Comparison of ENCODE assay signal across 10 cellular contexts in the genomic region with DNA sequence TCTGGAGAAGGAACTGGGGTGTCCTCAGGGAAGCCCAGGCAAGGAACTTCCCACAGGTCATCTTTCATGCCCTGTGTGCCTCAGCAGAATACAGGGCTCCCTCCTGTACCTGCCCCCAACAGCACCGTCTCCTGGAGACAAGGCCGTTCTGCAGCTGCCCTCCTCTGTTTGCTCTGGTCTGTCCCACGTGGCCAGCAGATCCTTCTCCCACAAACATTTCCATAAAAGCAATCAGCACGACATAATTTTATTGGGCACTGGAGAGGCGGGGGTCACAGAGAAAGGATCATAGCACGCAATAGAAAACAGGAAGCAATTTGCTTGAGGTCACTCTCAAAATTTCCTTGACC. TPM values are rescaled to one million over a fixed set of nuclear protein-coding genes. Genes with fewer than 3 reads are reported as not detected.
A peak's percentile ranks its signal among the peaks of the same experiment; 100 is the strongest.
DNase-seq lines count a peak whose midpoint lies in the region; ATAC-seq and TF ChIP-seq lines count a peak whose summit lies in the region.
"Had no signal": no experiment of that assay in that cellular context is flagged by ENCODE, and none has a peak within 500 bp of the region (broad histone marks: within the 10 kb centered on the region; RNA-seq: fewer than 3 reads in every experiment).

No MANE protein-coding gene starts in this region.

- ATAC-seq in left ventricle myocardium superior (no peak), aorta (ENCODE audit: low FRiP score) (peak; percentile 13), GM21367 (IDR thresholded peaks at IDR 0.05; ENCODE audit: unreplicated experiment) (no peak), GM19467 (IDR thresholded peaks at IDR 0.05; ENCODE audit: unreplicated experiment) (no peak)

- H3K4me1 ChIP-seq in OCI-LY7 (ENCODE audit: insufficient read depth, low read length, poor library complexity, severe bottlenecking) (peaks cover 77% of the 10 kb centered on the region), aorta (ENCODE audit: control insufficient read depth in 1 of 2, insufficient read depth in 2 of 2, low read length in 2 of 2) (no peaks in the 10 kb centered on the region)
- H3K4me1 ChIP-seq: Caco-2 had no signal

- H3K4me2 ChIP-seq in OCI-LY7 (ENCODE audit: low read length), result peak overlapping the region; percentile 91

- no peaks in the 10 kb centered on the region for H3K27me3 ChIP-seq in aorta (ENCODE audit: control insufficient read depth in 1 of 2, insufficient read depth in 2 of 2, low read length in 1 of 2)

- H3K27ac ChIP-seq in OCI-LY7 (ENCODE audit: low read depth, low read length, poor library complexity, severe bottlenecking), result peak overlapping the region; percentile 98
- H3K27ac ChIP-seq in aorta (ENCODE audit: low read depth in 1 of 2, low read length in 2 of 2), result no peak overlapping the region

- DNase-seq in cardiac septum (ENCODE audit: low spot score), result peak; percentile 60
- no peak for DNase-seq in left ventricle myocardium superior
- peak; percentile 56 for DNase-seq in OCI-LY7 (ENCODE audit: low spot score)
- DNase-seq in left kidney (ENCODE audit: low read depth, low spot score), result peak; percentile 36
- no peak for DNase-seq in aorta
- DNase-seq in COR-L47 (lab: John Stamatoyannopoulos, UW), result no peak
- DNase-seq: Caco-2, occipital lobe had no signal

- intact Hi-C loops in cardiac septum (cut with DNase I), result no loop called here
- intact Hi-C loops in left ventricle myocardium superior (cut with micrococcal nuclease), result no loop called here
- intact Hi-C loops in OCI-LY7 (cut with micrococcal nuclease; ENCODE audit: unreplicated experiment), result loop anchor here (1.0 to 10.0 kb wide), 2 partner anchors 19 to 750 kb away; partner anchors contain the start of gene MEX3B
- intact Hi-C loops in aorta (cut with DNase I), result no loop called here

- TF ChIP-seq CTCF in OCI-LY7 (conservative IDR thresholded peaks at IDR 0.05; ENCODE audit: low read length), result peak; percentile 75

- H3K9me3 ChIP-seq in OCI-LY7 (ENCODE audit: low read length), result no peaks in the 10 kb centered on the region
- H3K9me3 ChIP-seq in aorta (ENCODE audit: control insufficient read depth, low read length), result no peaks in the 10 kb centered on the region
- H3K9me3 ChIP-seq: Caco-2 had no signal

- peak overlapping the region; percentile 15; the same call in 1 of the 2 replicates for H2AFZ ChIP-seq in OCI-LY7 (ENCODE audit: low read length)

- BruUV-seq in OCI-LY7 (replicated peaks; lab: Mats Ljungman, UMichigan), result no TSS peak

- H3K79me2 ChIP-seq in OCI-LY7 (ENCODE audit: insufficient read depth, low read depth, low read length), result peaks cover 28% of the 10 kb centered on the region

- H3K36me3 ChIP-seq in OCI-LY7 (ENCODE audit: insufficient read depth, low read length), result peaks cover 21% of the 10 kb centered on the region
- H3K36me3 ChIP-seq in aorta (ENCODE audit: control insufficient read depth in 1 of 2, insufficient read depth in 2 of 2, low read length in 1 of 2), result no peaks in the 10 kb centered on the region

- CTCF ChIA-PET in OCI-LY7 (lab: Charles Lee; ENCODE audit: unreplicated experiment), result interaction anchor here (1.1 to 1.7 kb wide), 3 partner anchors 13 to 19 kb away, joined by 3 to 6 read pairs (median 5); no protein-coding TSS in a partner anchor

- H4K20me1 ChIP-seq in OCI-LY7 (ENCODE audit: insufficient read depth, low read length), result no peaks in the 10 kb centered on the region

- POLR2A ChIA-PET in OCI-LY7 (lab: Charles Lee), result interaction anchor here (1.0 to 2.4 kb wide), 7 partner anchors 8 to 32 kb away, joined by 3 to 15 read pairs (median 5); partner anchors contain the start of gene STARD5

- WGBS in aorta, 2 donors, result 82% methylated on average over 6 of the region's 6 CpGs

- no peaks in the 10 kb centered on the region for H3K9me2 ChIP-seq in OCI-LY7 (ENCODE audit: insufficient read depth, low read length)

- H3K4me3 ChIP-seq in OCI-LY7 (ENCODE audit: low read depth, low read length, poor library complexity, severe bottlenecking), result peak overlapping the region; percentile 92
- no peak overlapping the region for H3K4me3 ChIP-seq in aorta (ENCODE audit: low read length in 2 of 2)

RNA-seq across cellular contexts. Expression of gene STARD5, which starts 29.5 kb away (rescaled TPM):
- total RNA-seq in cardiac septum, result 1.3 TPM
- total RNA-seq in left ventricle myocardium superior, result 1.8 TPM
- 12.4 and 20.3 TPM in 2 replicates for total RNA-seq in OCI-LY7 (2014; rRNA removed; shearing (Covaris generic))
- total RNA-seq in OCI-LY7 (2022), result 6.5 and 8.3 TPM in 2 replicates
- 1 to 10 TPM; 2.2 to 7.0 TPM for total RNA-seq in aorta
- polyA plus RNA-seq in aorta, result 10 to 100 TPM in 1 of 2 donors, 1 to 10 TPM in 1; 3.6 to 10.3 TPM

Comparison
In these comparisons a context has a peak if more than half of its experiments do, and no peak if none do; other contexts are left out.
1. DNase-seq: peak in cardiac septum (single experiment), OCI-LY7 (single experiment) and left kidney (single experiment); none in left ventricle myocardium superior (single experiment), aorta (0 of 2) and COR-L47 (single experiment).